Comparison of ENCODE assay signal across 1 cellular context in the genomic region with DNA sequence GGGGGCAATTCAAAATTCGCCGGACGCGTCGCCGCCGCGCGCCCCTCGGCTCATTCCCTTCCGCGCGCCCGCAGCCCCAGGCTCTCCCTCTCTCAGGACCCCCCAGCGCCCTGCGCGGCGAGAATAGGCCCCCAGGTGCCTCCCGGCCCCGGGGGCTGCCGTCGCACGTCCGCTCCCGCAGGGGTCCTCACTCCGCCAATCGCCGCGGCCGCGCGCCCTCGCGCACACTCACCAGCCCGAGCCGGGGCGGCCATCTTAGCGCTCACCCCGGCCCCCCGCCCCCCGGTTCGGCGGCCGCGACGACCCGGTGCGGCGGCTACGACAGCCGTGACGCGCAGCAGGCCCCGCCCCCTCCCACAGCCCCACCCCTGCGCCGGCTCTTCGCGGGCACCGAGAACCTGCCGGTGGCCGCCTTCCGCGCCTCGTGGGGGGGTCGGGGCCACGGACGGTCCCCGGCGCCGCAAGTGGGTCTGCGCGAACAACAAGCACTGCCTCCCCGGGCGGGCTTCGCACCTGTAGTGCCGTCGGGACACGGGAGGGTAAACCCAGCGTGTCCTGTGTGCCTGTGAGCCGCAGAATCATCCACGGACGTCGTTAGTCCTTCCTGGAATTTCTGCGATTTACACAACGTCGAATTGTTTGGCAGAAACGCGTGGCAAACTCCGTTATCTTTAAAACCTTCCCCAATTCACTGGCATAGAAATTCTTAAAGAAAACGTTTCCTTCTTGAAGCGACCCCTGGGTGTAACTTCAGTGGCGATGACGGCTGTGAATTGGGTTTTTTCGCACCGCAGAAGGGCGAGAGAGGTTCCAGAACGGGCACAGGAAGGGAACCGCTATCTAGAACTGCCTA.
TF ChIP-seq lines count a peak whose summit lies in the region.

No MANE protein-coding gene starts in this region.

TF ChIP-seq in K562, 482 proteins besides CTCF, POLR2A, EP300 and RAD21 (continued from another document and continues in another):
- TF ChIP-seq CAMTA2 (CRISPR knock-in tag; conservative IDR thresholded peaks at IDR 0.05) (no peak), TCFL5 (CRISPR knock-in tag; conservative IDR thresholded peaks at IDR 0.05) (no peak), CHD2 (IDR thresholded peaks at IDR 0.05; ENCODE audit: low read depth, low read length) (no peak), HMG20A (CRISPR knock-in tag; conservative IDR thresholded peaks at IDR 0.05) (no peak), GTF2F1 (IDR thresholded peaks at IDR 0.05; ENCODE audit: low read depth, low read length) (no peak), ZNF778 (CRISPR knock-in tag; IDR thresholded peaks at IDR 0.05) (no peak), TEAD4 (IDR thresholded peaks at IDR 0.05; ENCODE audit: low read length) (no peak), TEAD4 (CRISPR knock-in tag; IDR thresholded peaks at IDR 0.05; ENCODE audit: borderline replicate concordance) (no peak), ZNF79 (CRISPR knock-in tag; IDR thresholded peaks at IDR 0.05; ENCODE audit: low read depth) (no peak), JUN (IDR thresholded peaks at IDR 0.05; ENCODE audit: borderline replicate concordance, low read depth, low read length) (no peak), JUN (CRISPR knock-in tag; IDR thresholded peaks at IDR 0.05; ENCODE audit: borderline replicate concordance) (no peak), NCOA6 (IDR thresholded peaks at IDR 0.05) (no peak), ZNF174 (CRISPR knock-in tag; IDR thresholded peaks at IDR 0.05) (no peak), TSC22D4 (tag; IDR thresholded peaks at IDR 0.05) (no peak), CREM (IDR thresholded peaks at IDR 0.05; ENCODE audit: low read depth) (peak; percentile 42; the same call in 1 of the 2 replicates), HDAC2 (IDR thresholded peaks at IDR 0.05) (no peak), NFE2 (IDR thresholded peaks at IDR 0.05; ENCODE audit: low read depth) (no peak), U2AF1 (optimal IDR thresholded peaks at IDR 0.05; ENCODE audit: low read depth, low read length) (peak; percentile 9), ZNF263 (CRISPR knock-in tag; IDR thresholded peaks at IDR 0.05; ENCODE audit: borderline replicate concordance) (no peak), ZNF316 (IDR thresholded peaks at IDR 0.05) (no peak), TEAD1 (CRISPR knock-in tag; IDR thresholded peaks at IDR 0.05) (0 out of 4 replicates have a peak, but pooled peaks of 1 of the 2 experiments have one; percentile 34), SMAD4 (CRISPR knock-in tag; conservative IDR thresholded peaks at IDR 0.05) (no peak), CBFB (CRISPR knock-in tag; IDR thresholded peaks at IDR 0.05) (no peak), PTRF (tag; IDR thresholded peaks at IDR 0.05) (no peak), MEIS2 (IDR thresholded peaks at IDR 0.05; ENCODE audit: partially characterized antibody) (no peak), ZNF274 (IDR thresholded peaks at IDR 0.05; ENCODE audit: borderline replicate concordance, low read depth, low read length) (no peak), SREBF1 (IDR thresholded peaks at IDR 0.05; ENCODE audit: borderline replicate concordance, low read depth, low read length) (no peak), CBX3 (IDR thresholded peaks at IDR 0.05; ENCODE audit: borderline replicate concordance in 1 of 2, low read length in 2 of 2) (no peak), ZKSCAN8 (CRISPR knock-in tag; IDR thresholded peaks at IDR 0.05) (no peak), NR2F6 (CRISPR knock-in tag; IDR thresholded peaks at IDR 0.05) (no peak), ADNP (tag; IDR thresholded peaks at IDR 0.05) (no peak), ZNF644 (tag; IDR thresholded peaks at IDR 0.05; ENCODE audit: low read depth) (no peak)
- TF ChIP-seq, protein P1, sequence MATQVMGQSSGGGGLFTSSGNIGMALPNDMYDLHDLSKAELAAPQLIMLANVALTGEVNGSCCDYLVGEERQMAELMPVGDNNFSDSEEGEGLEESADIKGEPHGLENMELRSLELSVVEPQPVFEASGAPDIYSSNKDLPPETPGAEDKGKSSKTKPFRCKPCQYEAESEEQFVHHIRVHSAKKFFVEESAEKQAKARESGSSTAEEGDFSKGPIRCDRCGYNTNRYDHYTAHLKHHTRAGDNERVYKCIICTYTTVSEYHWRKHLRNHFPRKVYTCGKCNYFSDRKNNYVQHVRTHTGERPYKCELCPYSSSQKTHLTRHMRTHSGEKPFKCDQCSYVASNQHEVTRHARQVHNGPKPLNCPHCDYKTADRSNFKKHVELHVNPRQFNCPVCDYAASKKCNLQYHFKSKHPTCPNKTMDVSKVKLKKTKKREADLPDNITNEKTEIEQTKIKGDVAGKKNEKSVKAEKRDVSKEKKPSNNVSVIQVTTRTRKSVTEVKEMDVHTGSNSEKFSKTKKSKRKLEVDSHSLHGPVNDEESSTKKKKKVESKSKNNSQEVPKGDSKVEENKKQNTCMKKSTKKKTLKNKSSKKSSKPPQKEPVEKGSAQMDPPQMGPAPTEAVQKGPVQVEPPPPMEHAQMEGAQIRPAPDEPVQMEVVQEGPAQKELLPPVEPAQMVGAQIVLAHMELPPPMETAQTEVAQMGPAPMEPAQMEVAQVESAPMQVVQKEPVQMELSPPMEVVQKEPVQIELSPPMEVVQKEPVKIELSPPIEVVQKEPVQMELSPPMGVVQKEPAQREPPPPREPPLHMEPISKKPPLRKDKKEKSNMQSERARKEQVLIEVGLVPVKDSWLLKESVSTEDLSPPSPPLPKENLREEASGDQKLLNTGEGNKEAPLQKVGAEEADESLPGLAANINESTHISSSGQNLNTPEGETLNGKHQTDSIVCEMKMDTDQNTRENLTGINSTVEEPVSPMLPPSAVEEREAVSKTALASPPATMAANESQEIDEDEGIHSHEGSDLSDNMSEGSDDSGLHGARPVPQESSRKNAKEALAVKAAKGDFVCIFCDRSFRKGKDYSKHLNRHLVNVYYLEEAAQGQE (CRISPR knock-in tag; IDR thresholded peaks at IDR 0.05; ENCODE audit: low read depth): no peak
- TF ChIP-seq, protein P2, sequence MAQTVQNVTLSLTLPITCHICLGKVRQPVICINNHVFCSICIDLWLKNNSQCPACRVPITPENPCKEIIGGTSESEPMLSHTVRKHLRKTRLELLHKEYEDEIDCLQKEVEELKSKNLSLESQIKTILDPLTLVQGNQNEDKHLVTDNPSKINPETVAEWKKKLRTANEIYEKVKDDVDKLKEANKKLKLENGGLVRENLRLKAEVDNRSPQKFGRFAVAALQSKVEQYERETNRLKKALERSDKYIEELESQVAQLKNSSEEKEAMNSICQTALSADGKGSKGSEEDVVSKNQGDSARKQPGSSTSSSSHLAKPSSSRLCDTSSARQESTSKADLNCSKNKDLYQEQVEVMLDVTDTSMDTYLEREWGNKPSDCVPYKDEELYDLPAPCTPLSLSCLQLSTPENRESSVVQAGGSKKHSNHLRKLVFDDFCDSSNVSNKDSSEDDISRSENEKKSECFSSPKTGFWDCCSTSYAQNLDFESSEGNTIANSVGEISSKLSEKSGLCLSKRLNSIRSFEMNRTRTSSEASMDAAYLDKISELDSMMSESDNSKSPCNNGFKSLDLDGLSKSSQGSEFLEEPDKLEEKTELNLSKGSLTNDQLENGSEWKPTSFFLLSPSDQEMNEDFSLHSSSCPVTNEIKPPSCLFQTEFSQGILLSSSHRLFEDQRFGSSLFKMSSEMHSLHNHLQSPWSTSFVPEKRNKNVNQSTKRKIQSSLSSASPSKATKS (CRISPR knock-in tag; IDR thresholded peaks at IDR 0.05): no peak
- TF ChIP-seq, protein P3, sequence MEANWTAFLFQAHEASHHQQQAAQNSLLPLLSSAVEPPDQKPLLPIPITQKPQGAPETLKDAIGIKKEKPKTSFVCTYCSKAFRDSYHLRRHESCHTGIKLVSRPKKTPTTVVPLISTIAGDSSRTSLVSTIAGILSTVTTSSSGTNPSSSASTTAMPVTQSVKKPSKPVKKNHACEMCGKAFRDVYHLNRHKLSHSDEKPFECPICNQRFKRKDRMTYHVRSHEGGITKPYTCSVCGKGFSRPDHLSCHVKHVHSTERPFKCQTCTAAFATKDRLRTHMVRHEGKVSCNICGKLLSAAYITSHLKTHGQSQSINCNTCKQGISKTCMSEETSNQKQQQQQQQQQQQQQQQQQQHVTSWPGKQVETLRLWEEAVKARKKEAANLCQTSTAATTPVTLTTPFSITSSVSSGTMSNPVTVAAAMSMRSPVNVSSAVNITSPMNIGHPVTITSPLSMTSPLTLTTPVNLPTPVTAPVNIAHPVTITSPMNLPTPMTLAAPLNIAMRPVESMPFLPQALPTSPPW (CRISPR knock-in tag; IDR thresholded peaks at IDR 0.05): peak; percentile 79
- TF ChIP-seq, protein P4, sequence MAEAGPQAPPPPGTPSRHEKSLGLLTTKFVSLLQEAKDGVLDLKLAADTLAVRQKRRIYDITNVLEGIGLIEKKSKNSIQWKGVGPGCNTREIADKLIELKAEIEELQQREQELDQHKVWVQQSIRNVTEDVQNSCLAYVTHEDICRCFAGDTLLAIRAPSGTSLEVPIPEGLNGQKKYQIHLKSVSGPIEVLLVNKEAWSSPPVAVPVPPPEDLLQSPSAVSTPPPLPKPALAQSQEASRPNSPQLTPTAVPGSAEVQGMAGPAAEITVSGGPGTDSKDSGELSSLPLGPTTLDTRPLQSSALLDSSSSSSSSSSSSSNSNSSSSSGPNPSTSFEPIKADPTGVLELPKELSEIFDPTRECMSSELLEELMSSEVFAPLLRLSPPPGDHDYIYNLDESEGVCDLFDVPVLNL (CRISPR knock-in tag; IDR thresholded peaks at IDR 0.05; ENCODE audit: low read depth): no peak
- TF ChIP-seq, protein P5, sequence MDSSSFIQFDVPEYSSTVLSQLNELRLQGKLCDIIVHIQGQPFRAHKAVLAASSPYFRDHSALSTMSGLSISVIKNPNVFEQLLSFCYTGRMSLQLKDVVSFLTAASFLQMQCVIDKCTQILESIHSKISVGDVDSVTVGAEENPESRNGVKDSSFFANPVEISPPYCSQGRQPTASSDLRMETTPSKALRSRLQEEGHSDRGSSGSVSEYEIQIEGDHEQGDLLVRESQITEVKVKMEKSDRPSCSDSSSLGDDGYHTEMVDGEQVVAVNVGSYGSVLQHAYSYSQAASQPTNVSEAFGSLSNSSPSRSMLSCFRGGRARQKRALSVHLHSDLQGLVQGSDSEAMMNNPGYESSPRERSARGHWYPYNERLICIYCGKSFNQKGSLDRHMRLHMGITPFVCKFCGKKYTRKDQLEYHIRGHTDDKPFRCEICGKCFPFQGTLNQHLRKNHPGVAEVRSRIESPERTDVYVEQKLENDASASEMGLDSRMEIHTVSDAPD (CRISPR knock-in tag; IDR thresholded peaks at IDR 0.05): no peak
- TF ChIP-seq, protein P6, sequence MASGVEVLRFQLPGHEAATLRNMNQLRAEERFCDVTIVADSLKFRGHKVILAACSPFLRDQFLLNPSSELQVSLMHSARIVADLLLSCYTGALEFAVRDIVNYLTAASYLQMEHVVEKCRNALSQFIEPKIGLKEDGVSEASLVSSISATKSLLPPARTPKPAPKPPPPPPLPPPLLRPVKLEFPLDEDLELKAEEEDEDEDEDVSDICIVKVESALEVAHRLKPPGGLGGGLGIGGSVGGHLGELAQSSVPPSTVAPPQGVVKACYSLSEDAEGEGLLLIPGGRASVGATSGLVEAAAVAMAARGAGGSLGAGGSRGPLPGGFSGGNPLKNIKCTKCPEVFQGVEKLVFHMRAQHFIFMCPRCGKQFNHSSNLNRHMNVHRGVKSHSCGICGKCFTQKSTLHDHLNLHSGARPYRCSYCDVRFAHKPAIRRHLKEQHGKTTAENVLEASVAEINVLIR (CRISPR knock-in tag; IDR thresholded peaks at IDR 0.05): no peak
- TF ChIP-seq, protein P7, sequence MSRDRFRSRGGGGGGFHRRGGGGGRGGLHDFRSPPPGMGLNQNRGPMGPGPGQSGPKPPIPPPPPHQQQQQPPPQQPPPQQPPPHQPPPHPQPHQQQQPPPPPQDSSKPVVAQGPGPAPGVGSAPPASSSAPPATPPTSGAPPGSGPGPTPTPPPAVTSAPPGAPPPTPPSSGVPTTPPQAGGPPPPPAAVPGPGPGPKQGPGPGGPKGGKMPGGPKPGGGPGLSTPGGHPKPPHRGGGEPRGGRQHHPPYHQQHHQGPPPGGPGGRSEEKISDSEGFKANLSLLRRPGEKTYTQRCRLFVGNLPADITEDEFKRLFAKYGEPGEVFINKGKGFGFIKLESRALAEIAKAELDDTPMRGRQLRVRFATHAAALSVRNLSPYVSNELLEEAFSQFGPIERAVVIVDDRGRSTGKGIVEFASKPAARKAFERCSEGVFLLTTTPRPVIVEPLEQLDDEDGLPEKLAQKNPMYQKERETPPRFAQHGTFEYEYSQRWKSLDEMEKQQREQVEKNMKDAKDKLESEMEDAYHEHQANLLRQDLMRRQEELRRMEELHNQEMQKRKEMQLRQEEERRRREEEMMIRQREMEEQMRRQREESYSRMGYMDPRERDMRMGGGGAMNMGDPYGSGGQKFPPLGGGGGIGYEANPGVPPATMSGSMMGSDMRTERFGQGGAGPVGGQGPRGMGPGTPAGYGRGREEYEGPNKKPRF (IDR thresholded peaks at IDR 0.05; ENCODE audit: low read depth, low read length): no peak
- TF ChIP-seq, protein P8, sequence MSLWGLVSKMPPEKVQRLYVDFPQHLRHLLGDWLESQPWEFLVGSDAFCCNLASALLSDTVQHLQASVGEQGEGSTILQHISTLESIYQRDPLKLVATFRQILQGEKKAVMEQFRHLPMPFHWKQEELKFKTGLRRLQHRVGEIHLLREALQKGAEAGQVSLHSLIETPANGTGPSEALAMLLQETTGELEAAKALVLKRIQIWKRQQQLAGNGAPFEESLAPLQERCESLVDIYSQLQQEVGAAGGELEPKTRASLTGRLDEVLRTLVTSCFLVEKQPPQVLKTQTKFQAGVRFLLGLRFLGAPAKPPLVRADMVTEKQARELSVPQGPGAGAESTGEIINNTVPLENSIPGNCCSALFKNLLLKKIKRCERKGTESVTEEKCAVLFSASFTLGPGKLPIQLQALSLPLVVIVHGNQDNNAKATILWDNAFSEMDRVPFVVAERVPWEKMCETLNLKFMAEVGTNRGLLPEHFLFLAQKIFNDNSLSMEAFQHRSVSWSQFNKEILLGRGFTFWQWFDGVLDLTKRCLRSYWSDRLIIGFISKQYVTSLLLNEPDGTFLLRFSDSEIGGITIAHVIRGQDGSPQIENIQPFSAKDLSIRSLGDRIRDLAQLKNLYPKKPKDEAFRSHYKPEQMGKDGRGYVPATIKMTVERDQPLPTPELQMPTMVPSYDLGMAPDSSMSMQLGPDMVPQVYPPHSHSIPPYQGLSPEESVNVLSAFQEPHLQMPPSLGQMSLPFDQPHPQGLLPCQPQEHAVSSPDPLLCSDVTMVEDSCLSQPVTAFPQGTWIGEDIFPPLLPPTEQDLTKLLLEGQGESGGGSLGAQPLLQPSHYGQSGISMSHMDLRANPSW (CRISPR knock-in tag; IDR thresholded peaks at IDR 0.05): no peak
